1 cellular context compared by ENCODE assay signal in genomic region chr1:40383488-40384412, GRCh38.
TF ChIP-seq lines count a peak whose summit lies in the region.

No MANE protein-coding gene starts in this region.

TF ChIP-seq in WTC11, 78 proteins besides CTCF, POLR2A, EP300 and RAD21 (continued from another document):
- TF ChIP-seq PRDM15 (CRISPR knock-in tag; IDR thresholded peaks at IDR 0.05), result no peak
- TF ChIP-seq GABPB1 (CRISPR knock-in tag; IDR thresholded peaks at IDR 0.05), result no peak
- no peak for TF ChIP-seq FOXP4 (CRISPR knock-in tag; IDR thresholded peaks at IDR 0.05)
- TF ChIP-seq IRF2 (CRISPR knock-in tag; IDR thresholded peaks at IDR 0.05; ENCODE audit: borderline replicate concordance, low read depth), result no peak
